In genomic region chr9:131407717-131408195, GRCh38 we compare ENCODE assay signal across 8 cellular contexts. TPM values are rescaled to one million over a fixed set of nuclear protein-coding genes. Genes with fewer than 3 reads are reported as not detected.
DNase-seq lines count a peak whose midpoint lies in the region; ATAC-seq and TF ChIP-seq lines count a peak whose summit lies in the region.

No MANE protein-coding gene starts in this region.

- TF ChIP-seq POLR2A in breast epithelium (IDR thresholded peaks at IDR 0.05), result no peak

- H2BK20ac ChIP-seq in H9 (ENCODE audit: low read depth, low read length, poor library complexity, severe bottlenecking), result no peak overlapping the region

- no peak overlapping the region for H3K23ac ChIP-seq in H9 (ENCODE audit: insufficient read length, low read depth, low read length)

- no peak overlapping the region for H3K4ac ChIP-seq in H9 (ENCODE audit: low read depth, low read length)

- no peak overlapping the region for H3K14ac ChIP-seq in H9 (ENCODE audit: insufficient read depth, low read length)

- no peak overlapping the region for H3K9ac ChIP-seq in H9 (ENCODE audit: extremely low read depth, insufficient read length, low read length)

- H3K27ac Mint-ChIP-seq in H9 (peak overlapping the region; percentile 93 to 99 (median 98)), immature natural killer cell (peak overlapping the region; percentile 93 to 98 (median 98))

- ATAC-seq in GM18519 (IDR thresholded peaks at IDR 0.05; ENCODE audit: low FRiP score, unreplicated experiment) (no peak), HG03039 (IDR thresholded peaks at IDR 0.05; ENCODE audit: unreplicated experiment) (no peak), GM18511 (IDR thresholded peaks at IDR 0.05; ENCODE audit: unreplicated experiment) (no peak)

- H4K20me1 ChIP-seq in H9 (ENCODE audit: control insufficient read depth, insufficient read depth, insufficient read length), result no peaks in the 10 kb centered on the region

- H3K27ac ChIP-seq in H9 (ENCODE audit: insufficient read length, low read depth, low read length) (no peak overlapping the region), breast epithelium (peak overlapping the region; percentile 68 to 74)

- H3K9me3 ChIP-seq in H9 (ENCODE audit: control insufficient read depth, low read depth, low read length), result no peaks in the 10 kb centered on the region
- H3K9me3 ChIP-seq in breast epithelium, result no peaks in the 10 kb centered on the region

- H2BK120ac ChIP-seq in H9 (ENCODE audit: low read depth, low read length, poor library complexity, severe bottlenecking), result no peak overlapping the region

- no peak overlapping the region for H4K8ac ChIP-seq in H9 (replicated peaks; ENCODE audit: insufficient read length, low read depth, low read length)

- no peak overlapping the region for H3K56ac ChIP-seq in H9 (ENCODE audit: insufficient read length, low read depth, low read length)

- TF ChIP-seq CTCF in H9 (conservative IDR thresholded peaks at IDR 0.05), result peak; percentile 61
- peak in 2 of 3 donors; percentile 27 to 42 for TF ChIP-seq CTCF in breast epithelium (IDR thresholded peaks at IDR 0.05)

- no peaks in the 10 kb centered on the region; a peak in 1 of 5 replicates for H3K9me3 Mint-ChIP-seq in H9
- no peaks in the 10 kb centered on the region for H3K9me3 Mint-ChIP-seq in immature natural killer cell

- no peaks in the 10 kb centered on the region for H3K27me3 ChIP-seq in H9 (ENCODE audit: insufficient read depth, low read length)
- no peaks in the 10 kb centered on the region for H3K27me3 ChIP-seq in breast epithelium

- H2BK15ac ChIP-seq in H9 (ENCODE audit: low read depth, low read length), result no peak overlapping the region

- H3T11ph ChIP-seq in H9 (ENCODE audit: low read length), result no peak overlapping the region

- peaks cover 82 to 88% of the 10 kb centered on the region in 2 experiments for H3K4me1 Mint-ChIP-seq in H9
- H3K4me1 Mint-ChIP-seq in immature natural killer cell, result peaks cover 95 to 97% of the 10 kb centered on the region in 2 donors

- H3K27me3 Mint-ChIP-seq in H9 (ENCODE audit: low read depth) (no peaks in the 10 kb centered on the region), immature natural killer cell (ENCODE audit: low read depth in 3 of 3) (peaks cover 10 to 30% (median 25%) of the 10 kb centered on the region in 3 donors)

- peaks cover 19 to 24% (median 20%) of the 10 kb centered on the region in 3 experiments; a peak in 6 of 7 replicates for H3K36me3 Mint-ChIP-seq in H9 (ENCODE audit: insufficient read depth in 1 of 3, low read depth in 3 of 3)
- H3K36me3 Mint-ChIP-seq in immature natural killer cell, result no peaks in the 10 kb centered on the region

- no peak overlapping the region for H4K5ac ChIP-seq in H9 (ENCODE audit: insufficient read length, low read depth, low read length)

- H3K79me1 ChIP-seq in H9 (ENCODE audit: insufficient read depth, low read depth, low read length, poor library complexity, severe bottlenecking), result no peaks in the 10 kb centered on the region

- no CpG with 5 or more reads among the region's 13 CpGs for WGBS in H9 (ENCODE audit: extremely low coverage, insufficient read length, low lambda C conversion rate)

- H3K4me3 ChIP-seq in breast epithelium, result peak overlapping the region in 1 of 3 donors; percentile 40

- H3K18ac ChIP-seq in H9 (ENCODE audit: insufficient read length, low read depth, low read length), result no peak overlapping the region

- intact Hi-C loops in breast epithelium (cut with DNase I; ENCODE audit: low total_unique reads), result no loop called here

- no peak overlapping the region for H2BK5ac ChIP-seq in H9 (ENCODE audit: insufficient read length, low read length)

- H3K23me2 ChIP-seq in H9 (ENCODE audit: insufficient read length, low read depth, low read length, poor library complexity, severe bottlenecking), result peaks cover 5% of the 10 kb centered on the region

- H3K4me3 Mint-ChIP-seq in H9 (peak overlapping the region; percentile 41 to 69), immature natural killer cell (peak overlapping the region; percentile 81 to 92 (median 86))

- H4K91ac ChIP-seq in H9 (ENCODE audit: insufficient read length, low read depth, low read length), result no peak overlapping the region

- no peak overlapping the region for H2AFZ ChIP-seq in H9 (ENCODE audit: low read length)

- H3K4me2 ChIP-seq in H9 (ENCODE audit: insufficient read depth, insufficient read length, low read length), result peak overlapping the region; percentile 25

- DNase-seq in H9, result peak; percentile 85
- peak; percentile 29 for DNase-seq in RPMI7951 (ENCODE audit: low read depth)
- DNase-seq in breast epithelium (ENCODE audit: low spot score in 2 of 2), result peak in 1 of 2 donors; percentile 50
- peak; percentile 78 to 86 (median 84) for DNase-seq in immature natural killer cell
- DNase-seq in stimulated activated CD4-positive, alpha-beta T cell treated with anti-CD3 and anti-CD28 coated beads, Interleukin-4, amount 100 ng/mL, for 24 hours, result peak; percentile 32

- H3K4me1 ChIP-seq in H9 (ENCODE audit: insufficient read depth, low read length) (peaks cover 30% of the 10 kb centered on the region), breast epithelium (peaks cover 12 to 59% of the 10 kb centered on the region in 2 donors)

- H3K79me2 ChIP-seq in H9 (ENCODE audit: insufficient read depth, low read length), result peaks cover 81% of the 10 kb centered on the region

- no peaks in the 10 kb centered on the region for H3K36me3 ChIP-seq in breast epithelium

- H2AK5ac ChIP-seq in H9 (ENCODE audit: insufficient read length, low read length), result no peak overlapping the region

- H2BK12ac ChIP-seq in H9 (ENCODE audit: insufficient read length, low read depth, low read length), result no peak overlapping the region

RNA-seq across cellular contexts. Expression of gene PRRC2B, which starts 13.9 kb away (rescaled TPM):
- total RNA-seq in H9 (2021) (243 and 251 TPM in 2 replicates), breast epithelium (100 to 1,000 TPM in 2 of 3 donors, 10 to 100 TPM in 1; 95.9 to 143 (median 102) TPM)
- total RNA-seq in RPMI7951 (2014; rRNA removed; shearing (Covaris generic)), result 17.4 and 30.6 TPM in 2 replicates
- 10 to 100 TPM in 1 of 3 donors, 1 to 10 TPM in 2; 2.0 to 48.1 (median 9.6) TPM for polyA plus RNA-seq in immature natural killer cell
